Comparison of ENCODE assay signal across 12 cellular contexts in genomic region chrX:71285929-71286328, GRCh38. TPM values are rescaled to one million over a fixed set of nuclear protein-coding genes. Genes with fewer than 3 reads are reported as not detected.
A peak's percentile ranks its signal among the peaks of the same experiment; 100 is the strongest.
DNase-seq lines count a peak whose midpoint lies in the region; ATAC-seq and TF ChIP-seq lines count a peak whose summit lies in the region.
"Had no signal": no experiment of that assay in that cellular context is flagged by ENCODE, and none has a peak within 500 bp of the region (broad histone marks: within the 10 kb centered on the region; RNA-seq: fewer than 3 reads in every experiment).

No MANE protein-coding gene starts in this region.

- H3K4me3 ChIP-seq in Panc1 (ENCODE audit: low read depth in 2 of 2, low read length in 2 of 2), result peak overlapping the region; percentile 25 to 91; a peak in 3 of 4 replicates
- H3K4me3 ChIP-seq in psoas muscle, result peak overlapping the region; percentile 75
- no peak overlapping the region for H3K4me3 ChIP-seq in tibial artery

- intact Hi-C loops in Panc1 (cut with micrococcal nuclease; ENCODE audit: unreplicated experiment) (no loop called here), psoas muscle (cut with DNase I) (no loop called here), tibial artery (cut with DNase I; ENCODE audit: low total_unique reads) (no loop called here)

- no peaks in the 10 kb centered on the region for H3K9me3 Mint-ChIP-seq in T-helper 1 cell treated with Interleukin-12 subunit alpha and Interleukin-12 subunit beta and Interleukin-4 antibody, amounts not matched to agents 30 μg/mL and 1 μg/mL, for 36 hours
- H3K9me3 Mint-ChIP-seq in endothelial cell (ENCODE audit: unreplicated experiment), result no peaks in the 10 kb centered on the region

- H3K4me3 Mint-ChIP-seq in T-helper 1 cell treated with Interleukin-12 subunit alpha and Interleukin-12 subunit beta and Interleukin-4 antibody, amounts not matched to agents 30 μg/mL and 1 μg/mL, for 36 hours, result peak overlapping the region; percentile 99
- H3K4me3 Mint-ChIP-seq in endothelial cell (ENCODE audit: unreplicated experiment), result peak overlapping the region; percentile 62

- H3K4me1 ChIP-seq in Panc1 (ENCODE audit: control insufficient read depth, insufficient read depth, low read length) (peaks cover 12% of the 10 kb centered on the region), psoas muscle (peaks cover 23% of the 10 kb centered on the region), tibial artery (peaks cover 0 to 39% (median 0%) of the 10 kb centered on the region in 4 donors)
- H3K4me1 ChIP-seq: ascending aorta had no signal

- POLR2A ChIA-PET in Panc1 (lab: Charles Lee), result no interaction called here

- ATAC-seq in Panc1, result no peak
- ATAC-seq in psoas muscle, result no peak
- no peak for ATAC-seq in HG03457 (IDR thresholded peaks at IDR 0.05; ENCODE audit: unreplicated experiment)
- ATAC-seq: left colon had no signal

- H3K27ac ChIP-seq in Panc1 (ENCODE audit: low read length) (peak overlapping the region; percentile 44; the same call in 1 of the 2 replicates), psoas muscle (no peak overlapping the region), tibial artery (no peak overlapping the region)

- H3K4me1 Mint-ChIP-seq in T-helper 1 cell treated with Interleukin-12 subunit alpha and Interleukin-12 subunit beta and Interleukin-4 antibody, amounts not matched to agents 30 μg/mL and 1 μg/mL, for 36 hours (ENCODE audit: low read depth), result peaks cover 10% of the 10 kb centered on the region
- no peaks in the 10 kb centered on the region for H3K4me1 Mint-ChIP-seq in endothelial cell (ENCODE audit: unreplicated experiment)

- H3K9me3 ChIP-seq in Panc1 (ENCODE audit: control insufficient read depth, insufficient read depth, low read depth, low read length) (no peaks in the 10 kb centered on the region), psoas muscle (no peaks in the 10 kb centered on the region), tibial artery (peaks cover 0 to 8% (median 0%) of the 10 kb centered on the region in 3 donors)
- H3K9me3 ChIP-seq: ascending aorta had no signal

- H3K36me3 Mint-ChIP-seq in T-helper 1 cell treated with Interleukin-12 subunit alpha and Interleukin-12 subunit beta and Interleukin-4 antibody, amounts not matched to agents 30 μg/mL and 1 μg/mL, for 36 hours (ENCODE audit: low read depth), result peaks cover 18% of the 10 kb centered on the region
- no peaks in the 10 kb centered on the region for H3K36me3 Mint-ChIP-seq in endothelial cell (ENCODE audit: low read depth, unreplicated experiment)

- H3K27me3 ChIP-seq in Panc1 (ENCODE audit: control insufficient read depth, insufficient read depth, low read length), result no peaks in the 10 kb centered on the region
- H3K27me3 ChIP-seq in psoas muscle (ENCODE audit: insufficient read depth in 3 of 3, low read length in 2 of 3), result no peaks in the 10 kb centered on the region
- no peaks in the 10 kb centered on the region for H3K27me3 ChIP-seq in tibial artery
- H3K27me3 ChIP-seq: ascending aorta had no signal

- TF ChIP-seq CTCF in Panc1 (IDR thresholded peaks at IDR 0.05) (no peak), endothelial cell (IDR thresholded peaks at IDR 0.05; ENCODE audit: unreplicated experiment) (no peak), psoas muscle (IDR thresholded peaks at IDR 0.05) (no peak), tibial artery (IDR thresholded peaks at IDR 0.05) (no peak)

- DNase-seq in T-helper 1 cell (no peak), Panc1 (ENCODE audit: low read depth, low spot score) (no peak), endothelial cell (ENCODE audit: low spot score) (no peak), psoas muscle (no peak), NCI-H748 (lab: John Stamatoyannopoulos, UW; ENCODE audit: unreplicated experiment) (no peak), tibial artery (no peak)
- DNase-seq: 8988T; left colon; stimulated activated CD4-positive, alpha-beta T cell treated with anti-CD3 and anti-CD28 coated beads, Interleukin-4, amount 100 ng/mL, for 24 hours had no signal

- in situ Hi-C loops in Panc1 (cut with HindIII; ENCODE audit: low pct_unique_long_range_greater_than_20kb, low sequenced_read_pairs), result no loop called here

- CTCF ChIA-PET in Panc1 (lab: Charles Lee), result no interaction called here

- H3K27me3 Mint-ChIP-seq in T-helper 1 cell treated with Interleukin-12 subunit alpha and Interleukin-12 subunit beta and Interleukin-4 antibody, amounts not matched to agents 30 μg/mL and 1 μg/mL, for 36 hours (ENCODE audit: low read depth), result no peaks in the 10 kb centered on the region
- H3K27me3 Mint-ChIP-seq in endothelial cell (ENCODE audit: unreplicated experiment), result peaks cover 4% of the 10 kb centered on the region

- no TSS peak for BruUV-seq in Panc1 (replicated peaks; lab: Mats Ljungman, UMichigan)

- H3K27ac Mint-ChIP-seq in T-helper 1 cell treated with Interleukin-12 subunit alpha and Interleukin-12 subunit beta and Interleukin-4 antibody, amounts not matched to agents 30 μg/mL and 1 μg/mL, for 36 hours, result no peak overlapping the region
- H3K27ac Mint-ChIP-seq in endothelial cell (ENCODE audit: unreplicated experiment), result no peak overlapping the region

- peaks cover 25% of the 10 kb centered on the region for H3K36me3 ChIP-seq in Panc1 (ENCODE audit: control insufficient read depth, insufficient read depth, low read length)
- peaks cover 0 to 10% of the 10 kb centered on the region in 2 donors for H3K36me3 ChIP-seq in psoas muscle (ENCODE audit: insufficient read depth in 1 of 2, low read depth in 1 of 2)
- H3K36me3 ChIP-seq in tibial artery, result peaks cover 0 to 10% (median 5%) of the 10 kb centered on the region in 3 donors

RNA-seq across cellular contexts. Expression of gene NONO, which starts 2.5 kb away (rescaled TPM):
- 527 TPM for total RNA-seq in Panc1 (2021; ENCODE audit: unreplicated experiment)
- 736 TPM for polyA plus RNA-seq in Panc1 (2012; ENCODE audit: insufficient read length)
- 549 TPM for total RNA-seq in endothelial cell (ENCODE audit: unreplicated experiment)
- 100 to 1,000 TPM; 106 to 119 (median 110) TPM for total RNA-seq in psoas muscle
- polyA plus RNA-seq in psoas muscle, result 10 to 100 TPM; 57.9 to 97.7 (median 91.6) TPM

RNA-seq across cellular contexts. Expression of gene ITGB1BP2, which starts 15.6 kb away (rescaled TPM):
- 1.4 TPM for total RNA-seq in Panc1 (2021; ENCODE audit: unreplicated experiment)
- 0.71 TPM for polyA plus RNA-seq in Panc1 (2012; ENCODE audit: insufficient read length)
- 2.8 TPM for total RNA-seq in endothelial cell (ENCODE audit: unreplicated experiment)
- 10 to 100 TPM in 3 of 4 donors, 1 to 10 TPM in 1; 7.8 to 35.2 (median 16.7) TPM for total RNA-seq in psoas muscle
- 10 to 100 TPM in 2 of 3 donors, 1 to 10 TPM in 1; 4.4 to 26.8 (median 13.8) TPM for polyA plus RNA-seq in psoas muscle
- total RNA-seq: ascending aorta had no signal

RNA-seq across cellular contexts. Expression of gene ZMYM3, which starts 32.0 kb away (rescaled TPM):
- total RNA-seq in Panc1 (2021; ENCODE audit: unreplicated experiment) (40.2 TPM), endothelial cell (ENCODE audit: unreplicated experiment) (78.1 TPM), psoas muscle (10 to 100 TPM in 1 of 4 donors, 1 to 10 TPM in 3; 6.3 to 10.6 (median 7.2) TPM)
- 35.1 TPM for polyA plus RNA-seq in Panc1 (2012; ENCODE audit: insufficient read length)
- polyA plus RNA-seq in psoas muscle, result 1 to 10 TPM; 2.5 to 4.0 (median 3.0) TPM

Comparison
In these comparisons a context has a peak if more than half of its experiments do, and no peak if none do; other contexts are left out.
1. H3K4me3 ChIP-seq: peak in Panc1 (2 of 2) and psoas muscle (single experiment); none in tibial artery (0 of 2).